5 cellular contexts compared by ENCODE assay signal in genomic region chr17:18497044-18497443, GRCh38. TPM values are rescaled to one million over a fixed set of nuclear protein-coding genes. Genes with fewer than 3 reads are reported as not detected.
"Had no signal": no experiment of that assay in that cellular context is flagged by ENCODE, and none has a peak within 500 bp of the region (broad histone marks: within the 10 kb centered on the region; RNA-seq: fewer than 3 reads in every experiment).

No MANE protein-coding gene starts in this region.

RNA-seq across cellular contexts. Expression of gene LGALS9C, which starts 20.5 kb away (rescaled TPM):
- total RNA-seq: glomerular endothelial cell, kidney, left ventricle myocardium superior, mesenteric fat pad, posterior vena cava had no signal
